1 cellular context compared by ENCODE assay signal in genomic region chr17:1684307-1685189, GRCh38.
TF ChIP-seq lines count a peak whose summit lies in the region.

Gene PRPF8, minus strand, starts transcription at chr17:1684867. Its CDS starts 296 bp downstream, at chr17:1684571.

TF ChIP-seq in HepG2, 621 proteins besides CTCF, POLR2A, EP300 and RAD21 (continued from another document and continues in another):
- TF ChIP-seq ZNF687 (CRISPR knock-in tag; IDR thresholded peaks at IDR 0.05): peak; percentile 84
- no peak for TF ChIP-seq ZNF33A (CRISPR knock-in tag; IDR thresholded peaks at IDR 0.05; ENCODE audit: borderline replicate concordance)
- peak; percentile 82 for TF ChIP-seq ELF1 (CRISPR knock-in tag; IDR thresholded peaks at IDR 0.05)
- peak; percentile 23; the same call in 1 of the 2 replicates for TF ChIP-seq GATAD2A (CRISPR knock-in tag; IDR thresholded peaks at IDR 0.05)
- TF ChIP-seq ZNF879 (CRISPR knock-in tag; IDR thresholded peaks at IDR 0.05): 0 out of 2 replicates have a peak, but pooled peaks have one; percentile 62
- TF ChIP-seq USF2 (IDR thresholded peaks at IDR 0.05; ENCODE audit: low read depth, low read length): no peak
- no peak for TF ChIP-seq USF2 (CRISPR knock-in tag; IDR thresholded peaks at IDR 0.05; ENCODE audit: borderline replicate concordance)
- peak; percentile 94 for TF ChIP-seq POLR2AphosphoS5 (IDR thresholded peaks at IDR 0.05; ENCODE audit: low read depth, low read length)
- 0 out of 2 replicates have a peak, but pooled peaks have one; percentile 16 for TF ChIP-seq ZNF225 (CRISPR knock-in tag; IDR thresholded peaks at IDR 0.05)
- no peak; the same call in 1 of the 2 replicates for TF ChIP-seq ZNF329 (CRISPR knock-in tag; IDR thresholded peaks at IDR 0.05; ENCODE audit: low read depth)
- TF ChIP-seq GLMP (CRISPR knock-in tag; IDR thresholded peaks at IDR 0.05; ENCODE audit: borderline replicate concordance): no peak
- TF ChIP-seq SIN3A (IDR thresholded peaks at IDR 0.05; ENCODE audit: borderline replicate concordance, low read depth, low read length): peak; percentile 90; the same call in 1 of the 2 replicates
- TF ChIP-seq ZNF614 (CRISPR knock-in tag; IDR thresholded peaks at IDR 0.05; ENCODE audit: borderline replicate concordance): no peak; the same call in 1 of the 2 replicates
- TF ChIP-seq ZNF781 (CRISPR knock-in tag; IDR thresholded peaks at IDR 0.05; ENCODE audit: borderline replicate concordance, not compliant biosample characterization): peak; percentile 54
- TF ChIP-seq ZNF775 (CRISPR knock-in tag; IDR thresholded peaks at IDR 0.05; ENCODE audit: borderline replicate concordance): no peak
- no peak for TF ChIP-seq CEBPZ (IDR thresholded peaks at IDR 0.05; ENCODE audit: low read length)
- TF ChIP-seq ZNF784 (CRISPR knock-in tag; IDR thresholded peaks at IDR 0.05; ENCODE audit: borderline replicate concordance): no peak
- TF ChIP-seq JDP2 (CRISPR knock-in tag; IDR thresholded peaks at IDR 0.05; ENCODE audit: borderline replicate concordance): no peak
- no peak for TF ChIP-seq ZNF83 (CRISPR knock-in tag; IDR thresholded peaks at IDR 0.05; ENCODE audit: borderline replicate concordance)
- TF ChIP-seq ZNF354B (CRISPR knock-in tag; IDR thresholded peaks at IDR 0.05): 0 out of 2 replicates have a peak, but pooled peaks have one; percentile 53
- TF ChIP-seq ZNF558 (CRISPR knock-in tag; IDR thresholded peaks at IDR 0.05; ENCODE audit: borderline replicate concordance): no peak
- 0 out of 2 replicates have a peak, but pooled peaks have one; percentile 63 for TF ChIP-seq ZNF274 (CRISPR knock-in tag; IDR thresholded peaks at IDR 0.05)
- TF ChIP-seq MZF1 (CRISPR knock-in tag; IDR thresholded peaks at IDR 0.05; ENCODE audit: borderline replicate concordance): no peak
- TF ChIP-seq EZH2 (conservative IDR thresholded peaks at IDR 0.05; ENCODE audit: low read depth, low read length): no peak
- TF ChIP-seq MED1 (CRISPR knock-in tag; IDR thresholded peaks at IDR 0.05): peak; percentile 42
- TF ChIP-seq PLSCR1 (CRISPR knock-in tag; IDR thresholded peaks at IDR 0.05; ENCODE audit: borderline replicate concordance): no peak
- no peak for TF ChIP-seq ZSCAN22 (CRISPR knock-in tag; IDR thresholded peaks at IDR 0.05)
- TF ChIP-seq MAX (IDR thresholded peaks at IDR 0.05): peak; percentile 72
- no peak for TF ChIP-seq ZNF276 (CRISPR knock-in tag; IDR thresholded peaks at IDR 0.05; ENCODE audit: low read depth)
- TF ChIP-seq ZNF564 (CRISPR knock-in tag; IDR thresholded peaks at IDR 0.05): no peak
- TF ChIP-seq PBX3 (CRISPR knock-in tag; IDR thresholded peaks at IDR 0.05; ENCODE audit: borderline replicate concordance): no peak
- peak; percentile 62; the same call in 1 of the 2 replicates for TF ChIP-seq CEBPB (IDR thresholded peaks at IDR 0.05; ENCODE audit: borderline replicate concordance, low read depth, low read length)
- TF ChIP-seq ETS1 (CRISPR knock-in tag; IDR thresholded peaks at IDR 0.05): no peak
- TF ChIP-seq ELF3 (CRISPR knock-in tag; IDR thresholded peaks at IDR 0.05): peak; percentile 50; the same call in 1 of the 2 replicates
- no peak for TF ChIP-seq FOXM1 (CRISPR knock-in tag; IDR thresholded peaks at IDR 0.05)
- TF ChIP-seq TRAFD1 (CRISPR knock-in tag; IDR thresholded peaks at IDR 0.05; ENCODE audit: borderline replicate concordance): no peak
- no peak for TF ChIP-seq ZNF496 (CRISPR knock-in tag; IDR thresholded peaks at IDR 0.05; ENCODE audit: insufficient replicate concordance)
